Comparison of ENCODE assay signal across 6 cellular contexts in the genomic region with DNA sequence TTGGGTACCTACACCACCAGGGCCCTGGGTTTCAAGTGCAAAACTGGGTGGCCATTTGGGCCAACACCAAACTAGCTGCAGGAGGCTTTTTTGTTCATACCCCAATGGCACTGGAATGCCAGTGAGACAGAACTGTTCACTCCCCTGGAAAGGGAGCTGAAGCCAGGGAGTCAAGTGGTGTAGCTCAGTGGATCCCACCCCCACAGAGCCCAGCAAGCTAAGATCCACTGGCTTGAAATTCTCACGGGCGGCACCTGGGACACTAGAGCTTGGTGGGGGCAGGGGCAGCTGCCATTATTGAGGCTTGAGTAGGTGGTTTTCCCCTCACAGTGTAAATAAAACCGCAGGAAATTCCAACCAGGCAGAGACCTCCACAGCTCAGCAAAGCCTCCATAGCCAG. TPM values are rescaled to one million over a fixed set of nuclear protein-coding genes. Genes with fewer than 3 reads are reported as not detected.
"Had no signal": no experiment of that assay in that cellular context is flagged by ENCODE, and none has a peak within 500 bp of the region (broad histone marks: within the 10 kb centered on the region; RNA-seq: fewer than 3 reads in every experiment).

No MANE protein-coding gene starts in this region.

- ATAC-seq: K562 had no signal

- H3K27ac ChIP-seq: GM23248 had no signal

- H2AFZ ChIP-seq: GM23248 had no signal

- H3K4me3 ChIP-seq: GM23248, K562 had no signal

- DNase-seq: GM23248, H9, HCEC 1CT, IMR-90, KG1 had no signal

- H3K4me3 Mint-ChIP-seq: H9 had no signal

RNA-seq across cellular contexts. Expression of gene FAM110C, which starts 46.0 kb away (rescaled TPM):
- total RNA-seq: GM23248, IMR-90, K562 had no signal
- polyA plus RNA-seq: GM23248, IMR-90, K562 had no signal
